Comparison of ENCODE assay signal across 11 cellular contexts in the genomic region with DNA sequence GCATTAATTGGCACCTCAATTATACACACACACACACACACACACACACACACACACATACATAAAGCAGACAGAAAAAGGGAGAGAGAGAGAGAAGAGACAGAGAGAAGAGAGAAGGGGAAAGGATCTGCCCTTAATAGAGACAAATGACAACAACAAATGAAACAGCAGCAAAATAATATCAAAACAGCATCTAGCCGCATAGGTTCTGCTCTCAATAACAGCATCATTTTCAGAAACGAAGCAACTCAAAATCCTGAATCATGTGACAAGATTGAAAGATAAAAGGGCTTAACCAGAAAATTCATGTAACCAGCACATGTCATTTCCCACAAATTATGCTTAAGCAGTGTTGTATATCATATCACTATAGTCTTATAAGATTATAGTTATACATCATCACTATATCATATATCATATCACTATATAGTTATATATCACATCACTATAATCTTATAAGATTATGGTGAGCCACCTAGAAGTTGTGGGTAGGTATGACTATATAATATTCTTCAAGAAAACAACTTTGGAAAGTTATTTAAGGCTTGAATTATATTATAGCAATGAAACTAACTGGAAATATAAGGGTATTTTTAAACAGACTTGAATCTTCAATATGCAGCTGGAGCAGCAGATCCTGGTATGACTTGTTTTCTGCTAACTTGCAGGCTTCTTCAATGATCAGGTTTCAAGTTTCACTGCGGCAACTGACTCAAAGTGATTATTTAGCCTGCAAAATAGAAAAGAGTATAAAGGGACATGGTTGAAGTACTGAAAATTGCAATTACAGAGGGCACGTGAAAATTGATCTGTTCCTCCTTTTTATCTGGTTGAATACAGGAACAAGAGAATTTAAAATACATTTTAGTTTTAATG. TPM values are rescaled to one million over a fixed set of nuclear protein-coding genes. Genes with fewer than 3 reads are reported as not detected.
DNase-seq lines count a peak whose midpoint lies in the region; ATAC-seq and TF ChIP-seq lines count a peak whose summit lies in the region.
"Had no signal": no experiment of that assay in that cellular context is flagged by ENCODE, and none has a peak within 500 bp of the region (broad histone marks: within the 10 kb centered on the region; RNA-seq: fewer than 3 reads in every experiment).

No MANE protein-coding gene starts in this region.

- peaks cover 5% of the 10 kb centered on the region for H3K36me3 Mint-ChIP-seq in activated naive CD4-positive, alpha-beta T cell treated with anti-CD3 and anti-CD28 coated beads, Interleukin-2, amount 50 U/mL, for 24 hours
- H3K36me3 Mint-ChIP-seq in naive thymus-derived CD8-positive, alpha-beta T cell, result no peaks in the 10 kb centered on the region
- H3K36me3 Mint-ChIP-seq in H9 (ENCODE audit: insufficient read depth in 1 of 3, low read depth in 3 of 3), result no peaks in the 10 kb centered on the region
- H3K36me3 Mint-ChIP-seq: neural progenitor cell had no signal

- no peak overlapping the region for H2AK5ac ChIP-seq in H9 (ENCODE audit: insufficient read length, low read length)

- no peak overlapping the region for H2BK15ac ChIP-seq in H9 (ENCODE audit: low read depth, low read length)

- ATAC-seq in activated CD4-positive, CD25-positive, alpha-beta regulatory T cell treated with anti-CD3 and anti-CD28 coated beads, Interleukin-2, amount 50 U/mL, for 24 hours, result peak; percentile 63 to 72
- no peak for ATAC-seq in naive thymus-derived CD8-positive, alpha-beta T cell
- no peak for ATAC-seq in GM21367 (IDR thresholded peaks at IDR 0.05; ENCODE audit: unreplicated experiment)

- no peak overlapping the region for H3K14ac ChIP-seq in H9 (ENCODE audit: insufficient read depth, low read length)

- no peaks in the 10 kb centered on the region; the same call in 1 of the 2 replicates for H3K4me1 ChIP-seq in H9 (ENCODE audit: insufficient read depth, low read length)
- H3K4me1 ChIP-seq: neural progenitor cell had no signal

- H3K27ac ChIP-seq in H9 (ENCODE audit: insufficient read length, low read depth, low read length), result no peak overlapping the region
- H3K27ac ChIP-seq: neural progenitor cell had no signal

- WGBS in H9 (ENCODE audit: extremely low coverage, insufficient read length, low lambda C conversion rate), result no CpG with 5 or more reads among the region's 4 CpGs

- no peaks in the 10 kb centered on the region for H3K79me1 ChIP-seq in H9 (ENCODE audit: insufficient read depth, low read depth, low read length, poor library complexity, severe bottlenecking)

- POLR2A ChIA-PET in naive thymus-derived CD8-positive, alpha-beta T cell (lab: Charles Lee), result interaction anchor here (1.0 kb wide), 1 partner anchor 17 kb away, joined by 4 read pairs; no protein-coding TSS in a partner anchor

- no peak for DNase-seq in activated CD4-positive, CD25-positive, alpha-beta regulatory T cell (lab: John Stamatoyannopoulos, UW)
- DNase-seq in LHCN-M2 (ENCODE audit: low read depth), result peak; percentile 66
- no peak for DNase-seq in naive thymus-derived CD8-positive, alpha-beta T cell
- DNase-seq in H9, result no peak
- no peak for DNase-seq in NCI-H82 treated with DMSO at 0.1 percent for 48 hours (lab: John Stamatoyannopoulos, UW; ENCODE audit: unreplicated experiment)
- DNase-seq: NCI-H1092 treated with DMSO at 0.1 percent for 48 hours had no signal

- no peak overlapping the region for H2BK120ac ChIP-seq in H9 (ENCODE audit: low read depth, low read length, poor library complexity, severe bottlenecking)

- H3K23me2 ChIP-seq in H9 (ENCODE audit: insufficient read length, low read depth, low read length, poor library complexity, severe bottlenecking), result no peaks in the 10 kb centered on the region

- H3K18ac ChIP-seq in H9 (ENCODE audit: insufficient read length, low read depth, low read length), result no peak overlapping the region

- TF ChIP-seq CTCF in H9 (conservative IDR thresholded peaks at IDR 0.05), result no peak

- H3K4me1 Mint-ChIP-seq in activated naive CD4-positive, alpha-beta T cell treated with anti-CD3 and anti-CD28 coated beads, Interleukin-2, amount 50 U/mL, for 24 hours, result peaks cover 59% of the 10 kb centered on the region
- peaks cover 25 to 46% (median 45%) of the 10 kb centered on the region in 4 donors for H3K4me1 Mint-ChIP-seq in naive thymus-derived CD8-positive, alpha-beta T cell
- peaks cover 13 to 27% of the 10 kb centered on the region in 2 experiments for H3K4me1 Mint-ChIP-seq in H9

- no peak overlapping the region for H4K8ac ChIP-seq in H9 (replicated peaks; ENCODE audit: insufficient read length, low read depth, low read length)

- H3K9me3 ChIP-seq in H9 (ENCODE audit: control insufficient read depth, low read depth, low read length), result no peaks in the 10 kb centered on the region

- H3K27me3 ChIP-seq in H9 (ENCODE audit: insufficient read depth, low read length), result no peaks in the 10 kb centered on the region
- H3K27me3 ChIP-seq: neural progenitor cell had no signal

- H3K27me3 Mint-ChIP-seq in activated naive CD4-positive, alpha-beta T cell treated with anti-CD3 and anti-CD28 coated beads, Interleukin-2, amount 50 U/mL, for 24 hours, result no peaks in the 10 kb centered on the region
- H3K27me3 Mint-ChIP-seq in naive thymus-derived CD8-positive, alpha-beta T cell, result no peaks in the 10 kb centered on the region
- H3K27me3 Mint-ChIP-seq in H9 (ENCODE audit: low read depth), result no peaks in the 10 kb centered on the region
- H3K27me3 Mint-ChIP-seq: dendritic cell treated with granulocyte-macrophage colony-stimulating factor and Interleukin-4, amounts not matched to agents 40 ng/mL and 50 ng/mL, for 4 days had no signal

- no peaks in the 10 kb centered on the region for H3K79me2 ChIP-seq in H9 (ENCODE audit: insufficient read depth, low read length)

- no peak overlapping the region for H3K4ac ChIP-seq in H9 (ENCODE audit: low read depth, low read length)

- H3K4me2 ChIP-seq in H9 (ENCODE audit: insufficient read depth, insufficient read length, low read length), result no peak overlapping the region
- H3K4me2 ChIP-seq: neural progenitor cell had no signal

- H4K91ac ChIP-seq in H9 (ENCODE audit: insufficient read length, low read depth, low read length), result no peak overlapping the region

- H3T11ph ChIP-seq in H9 (ENCODE audit: low read length), result no peak overlapping the region

- H3K27ac Mint-ChIP-seq in activated naive CD4-positive, alpha-beta T cell treated with anti-CD3 and anti-CD28 coated beads, Interleukin-2, amount 50 U/mL, for 24 hours, result peak overlapping the region; percentile 91
- H3K27ac Mint-ChIP-seq in naive thymus-derived CD8-positive, alpha-beta T cell, result peak overlapping the region; percentile 7 to 88 (median 58)
- H3K27ac Mint-ChIP-seq in H9, result 0 out of 7 replicates have a peak overlapping the region, but pooled peaks of 1 of the 3 experiments have one; percentile 29
- H3K27ac Mint-ChIP-seq: neural progenitor cell had no signal

- no peaks in the 10 kb centered on the region for H4K20me1 ChIP-seq in H9 (ENCODE audit: control insufficient read depth, insufficient read depth, insufficient read length)

- H3K4me3 Mint-ChIP-seq in activated naive CD4-positive, alpha-beta T cell treated with anti-CD3 and anti-CD28 coated beads, Interleukin-2, amount 50 U/mL, for 24 hours, result peak overlapping the region; percentile 69
- H3K4me3 Mint-ChIP-seq in naive thymus-derived CD8-positive, alpha-beta T cell, result peak overlapping the region in 9 of 10 donors; percentile 1 to 68 (median 56)
- H3K4me3 Mint-ChIP-seq in H9, result no peak overlapping the region
- H3K4me3 Mint-ChIP-seq: neural progenitor cell had no signal

- H3K23ac ChIP-seq in H9 (ENCODE audit: insufficient read length, low read depth, low read length), result no peak overlapping the region

- no peak overlapping the region for H2BK5ac ChIP-seq in H9 (ENCODE audit: insufficient read length, low read length)

- H4K5ac ChIP-seq in H9 (ENCODE audit: insufficient read length, low read depth, low read length), result no peak overlapping the region

- no peak overlapping the region for H2BK20ac ChIP-seq in H9 (ENCODE audit: low read depth, low read length, poor library complexity, severe bottlenecking)

- no peak overlapping the region for H3K56ac ChIP-seq in H9 (ENCODE audit: insufficient read length, low read depth, low read length)

- no peak overlapping the region for H2AFZ ChIP-seq in H9 (ENCODE audit: low read length)

- H3K9me3 Mint-ChIP-seq in activated naive CD4-positive, alpha-beta T cell treated with anti-CD3 and anti-CD28 coated beads, Interleukin-2, amount 50 U/mL, for 24 hours, result peaks cover 10% of the 10 kb centered on the region
- H3K9me3 Mint-ChIP-seq in naive thymus-derived CD8-positive, alpha-beta T cell, result peaks cover 0 to 2% (median 0%) of the 10 kb centered on the region in 9 donors
- H3K9me3 Mint-ChIP-seq in H9, result no peaks in the 10 kb centered on the region
- H3K9me3 Mint-ChIP-seq: neural progenitor cell had no signal

- no peak overlapping the region for H3K9ac ChIP-seq in H9 (ENCODE audit: extremely low read depth, insufficient read length, low read length)
- H3K9ac ChIP-seq: neural progenitor cell had no signal

- no peak overlapping the region for H2BK12ac ChIP-seq in H9 (ENCODE audit: insufficient read length, low read depth, low read length)

RNA-seq across cellular contexts. Expression of gene VPS54, which starts 16.1 kb away (rescaled TPM):
- total RNA-seq in LHCN-M2 (2014; rRNA removed) (19.0 and 19.2 TPM in 2 replicates), H9 (2021) (13.4 TPM in 2 replicates)
- polyA plus RNA-seq in LHCN-M2 (2012), result 6.4 TPM
- 10 to 100 TPM; 12.7 to 13.5 TPM for total RNA-seq in naive thymus-derived CD8-positive, alpha-beta T cell
- 1 to 10 TPM; 3.9 to 9.6 (median 4.1) TPM for polyA plus RNA-seq in naive thymus-derived CD8-positive, alpha-beta T cell

Comparison
In these comparisons a context has a peak if more than half of its experiments do, and no peak if none do; other contexts are left out.
1. ATAC-seq: peak in activated CD4-positive, CD25-positive, alpha-beta regulatory T cell treated with anti-CD3 and anti-CD28 coated beads, Interleukin-2, amount 50 U/mL, for 24 hours (2 of 2); none in naive thymus-derived CD8-positive, alpha-beta T cell (0 of 2) and GM21367 (single experiment).
2. H3K4me3 Mint-ChIP-seq: peak in activated naive CD4-positive, alpha-beta T cell treated with anti-CD3 and anti-CD28 coated beads, Interleukin-2, amount 50 U/mL, for 24 hours (single experiment) and naive thymus-derived CD8-positive, alpha-beta T cell (9 of 10); none in H9 (0 of 2).